ENCODE assay signal across 8 cellular contexts in genomic region chr17:30824356-30825145, GRCh38. TPM values are rescaled to one million over a fixed set of nuclear protein-coding genes. Genes with fewer than 3 reads are reported as not detected.
A peak's percentile ranks its signal among the peaks of the same experiment; 100 is the strongest.
DNase-seq lines count a peak whose midpoint lies in the region; ATAC-seq and TF ChIP-seq lines count a peak whose summit lies in the region.

Gene CRLF3 (minus strand): TSS chr17:30824692. CDS start chr17:30824651, 41 bp downstream.

- intact Hi-C loops in right cardiac atrium (cut with DNase I) = no loop called here
- intact Hi-C loops in uterus (cut with DNase I; ENCODE audit: low total_unique reads) = no loop called here

- peak; percentile 60 to 63 for TF ChIP-seq POLR2A in uterus (IDR thresholded peaks at IDR 0.05)

- TF ChIP-seq CTCF in uterus (IDR thresholded peaks at IDR 0.05) = peak; percentile 32 to 78 (median 67)

- peak; percentile 63 to 83 for DNase-seq in NCI-H187 (lab: John Stamatoyannopoulos, UW)
- DNase-seq in T-helper 2 cell = peak; percentile 77 to 97 (median 86)
- DNase-seq in anterior cingulate cortex (lab: John Stamatoyannopoulos, UW) = peak; percentile 19 to 94 (median 82)
- peak; percentile 91 to 96 (median 96) for DNase-seq in right cardiac atrium
- DNase-seq in putamen (ENCODE audit: low spot score) = peak; percentile 91
- DNase-seq in uterus = peak; percentile 80 to 91

- H3K4me3 ChIP-seq in right cardiac atrium (ENCODE audit: low read length) = peak within 1 kb of the TSS; percentile 91
- H3K4me3 ChIP-seq in uterus = peak within 1 kb of the TSS; percentile 92 to 97

- 4% methylated on average over 75 of the region's 75 CpGs for WGBS in right cardiac atrium

- H3K27ac ChIP-seq in right cardiac atrium (ENCODE audit: low read length) = peak within 1 kb of the TSS; percentile 85
- H3K27ac ChIP-seq in uterus = peak within 1 kb of the TSS; percentile 83 to 86

- peaks cover 2% of the 10 kb centered on the region for H3K4me1 ChIP-seq in right cardiac atrium (ENCODE audit: control insufficient read depth, insufficient read depth, low read length)
- H3K4me1 ChIP-seq in uterus = no peaks in the 10 kb centered on the region

- H3K36me3 ChIP-seq in uterus = no peaks in the 10 kb centered on the region

- ATAC-seq in GM18498 (IDR thresholded peaks at IDR 0.05; ENCODE audit: unreplicated experiment) = peak; percentile 87
- peak; percentile 69 for ATAC-seq in HG02943 (IDR thresholded peaks at IDR 0.05; ENCODE audit: low read depth, unreplicated experiment)
- peak; percentile 99 for ATAC-seq in right cardiac atrium

- H3K9me3 ChIP-seq in right cardiac atrium (ENCODE audit: control insufficient read depth, low read length) (no peaks in the 10 kb centered on the region), uterus (no peaks in the 10 kb centered on the region)

- H3K27me3 ChIP-seq in right cardiac atrium (ENCODE audit: control insufficient read depth, insufficient read depth) (no peaks in the 10 kb centered on the region), uterus (no peaks in the 10 kb centered on the region)

RNA-seq across cellular contexts. Expression of gene CRLF3, which starts in this region (rescaled TPM):
- total RNA-seq in right cardiac atrium (1 to 10 TPM; 4.8 to 6.7 (median 6.0) TPM), uterus (10 to 100 TPM in 2 of 4 donors, 1 to 10 TPM in 2; 1.0 to 23.4 (median 8.7) TPM)
- polyA plus RNA-seq in right cardiac atrium = 3.7 TPM

Comparison
In these comparisons a context has a peak if more than half of its experiments do, and no peak if none do; other contexts are left out.
1. Peak in every context shown above with its lines: DNase-seq, ATAC-seq, H3K4me3 ChIP-seq and H3K27ac ChIP-seq.